34 cellular contexts compared by ENCODE assay signal in genomic region chr16:28521436-28521835, GRCh38. TPM values are rescaled to one million over a fixed set of nuclear protein-coding genes. Genes with fewer than 3 reads are reported as not detected.
"Had no signal": no experiment of that assay in that cellular context is flagged by ENCODE, and none has a peak within 500 bp of the region (broad histone marks: within the 10 kb centered on the region; RNA-seq: fewer than 3 reads in every experiment).

No MANE protein-coding gene starts in this region.

- H3K36me3 ChIP-seq: WERI-Rb-1 had no signal

- FAIRE-seq: bronchial epithelial cell had no signal

- DNase-seq: activated CD4-positive, alpha-beta memory T cell treated with anti-CD3 and anti-CD28 coated beads, Interleukin-2, amount 10 ng/mL, durations not matched to agents 7 days and 5 days; activated CD4-positive, alpha-beta T cell treated with anti-CD3 and anti-CD28 coated beads for 1 hour; activated CD4-positive, alpha-beta T cell treated with anti-CD3 and anti-CD28 coated beads for 48 hours; activated CD4-positive, CD25-positive, alpha-beta regulatory T cell; activated CD8-positive, alpha-beta memory T cell treated with anti-CD3 and anti-CD28 coated beads for 24 hours; activated CD8-positive, alpha-beta memory T cell treated with anti-CD3 and anti-CD28 coated beads, Interleukin-2, amount 10 ng/mL, durations not matched to agents 7 days and 5 days; activated CD8-positive, alpha-beta memory T cell treated with anti-CD3 and anti-CD28 coated beads, Interleukin-2, amount 50 U/mL, for 48 hours; activated effector memory CD4-positive, alpha-beta T cell treated with anti-CD3 and anti-CD28 coated beads, Interleukin-2, amount 50 U/mL, for 16 hours; activated naive CD4-positive, alpha-beta T cell treated with anti-CD3 and anti-CD28 coated beads for 36 hours; activated naive CD8-positive, alpha-beta T cell treated with anti-CD3 and anti-CD28 coated beads, Interleukin-2, amount 50 U/mL, for 24 hours; activated T-cell treated with anti-CD3 and anti-CD28 coated beads, Interleukin-2, amount 50 U/mL, for 48 hours; anterior cingulate cortex; caudate nucleus; cerebellar nuclear complex; Karpas-422; KBM-7; NCI-H1105; NCI-H1417 treated with DMSO at 0.1 percent for 48 hours; NCI-H187 treated with DMSO at 0.1 percent for 48 hours; NCI-H2081; NCI-H345; NCI-H524 treated with DMSO at 0.1 percent for 48 hours; NK-92 treated with Interleukin-12 subunit alpha and Interleukin-12 subunit beta, amount 100 ng/mL, for 24 hours; OCI-M1; Right ventricle myocardium superior; SW 1271; T-helper 1 cell; T-helper 2 cell; T-helper 9 cell; WERI-Rb-1 had no signal

- ATAC-seq: activated CD8-positive, alpha-beta memory T cell treated with anti-CD3 and anti-CD28 coated beads, Interleukin-2, amount 10 ng/mL, durations not matched to agents 7 days and 5 days; activated naive CD8-positive, alpha-beta T cell treated with anti-CD3 and anti-CD28 coated beads, Interleukin-2, amount 50 U/mL, for 24 hours; activated T-helper 17 cell treated with anti-CD3 and anti-CD28 coated beads, Interleukin-2, amount 50 U/mL, for 72 hours had no signal

- H3K27ac ChIP-seq: WERI-Rb-1 had no signal

RNA-seq across cellular contexts. Expression of gene IL27, which starts 14.8 kb away (rescaled TPM):
- total RNA-seq: activated CD4-positive, alpha-beta memory T cell treated with anti-CD3 and anti-CD28 coated beads, Interleukin-2, amount 10 ng/mL, durations not matched to agents 7 days and 5 days; activated CD8-positive, alpha-beta memory T cell treated with anti-CD3 and anti-CD28 coated beads, Interleukin-2, amount 10 ng/mL, durations not matched to agents 7 days and 5 days; activated naive CD4-positive, alpha-beta T cell treated with anti-CD3 and anti-CD28 coated beads for 36 hours; activated T-helper 17 cell treated with anti-CD3 and anti-CD28 coated beads, Interleukin-2, amount 50 U/mL, for 72 hours; bronchial epithelial cell; MCF 10A; NCI-H460; Right ventricle myocardium superior had no signal

RNA-seq across cellular contexts. Expression of gene NUPR1, which starts 17.3 kb away (rescaled TPM):
- total RNA-seq: activated CD4-positive, alpha-beta memory T cell treated with anti-CD3 and anti-CD28 coated beads, Interleukin-2, amount 10 ng/mL, durations not matched to agents 7 days and 5 days; activated CD8-positive, alpha-beta memory T cell treated with anti-CD3 and anti-CD28 coated beads, Interleukin-2, amount 10 ng/mL, durations not matched to agents 7 days and 5 days; activated naive CD4-positive, alpha-beta T cell treated with anti-CD3 and anti-CD28 coated beads for 36 hours; activated T-helper 17 cell treated with anti-CD3 and anti-CD28 coated beads, Interleukin-2, amount 50 U/mL, for 72 hours had no signal

RNA-seq across cellular contexts. Expression of gene APOBR, which starts 27.0 kb away (rescaled TPM):
- total RNA-seq: bronchial epithelial cell had no signal
